ENCODE assay signal across 10 cellular contexts in genomic region chr12:48003226-48004038, GRCh38. TPM values are rescaled to one million over a fixed set of nuclear protein-coding genes. Genes with fewer than 3 reads are reported as not detected.
DNase-seq lines count a peak whose midpoint lies in the region; ATAC-seq and TF ChIP-seq lines count a peak whose summit lies in the region.
"Had no signal": no experiment of that assay in that cellular context is flagged by ENCODE, and none has a peak within 500 bp of the region (broad histone marks: within the 10 kb centered on the region; RNA-seq: fewer than 3 reads in every experiment).

No MANE protein-coding gene starts in this region.

- POLR2A ChIA-PET in activated CD4-positive, alpha-beta memory T cell treated with anti-CD3 and anti-CD28 coated beads, Interleukin-2, amount 10 ng/mL, durations not matched to agents 7 days and 5 days (lab: Charles Lee) = interaction anchor here (0.8 to 1.6 kb wide), 3 partner anchors 13 to 174 kb away, joined by 3 to 6 read pairs (median 4); no protein-coding TSS in a partner anchor

- peaks cover 3 to 47% (median 40%) of the 10 kb centered on the region in 12 donors for H3K4me1 ChIP-seq in heart left ventricle
- H3K4me1 ChIP-seq in tibial nerve = peaks cover 0 to 49% (median 37%) of the 10 kb centered on the region in 4 donors

- TF ChIP-seq POLR2A in heart left ventricle (IDR thresholded peaks at IDR 0.05) (no peak), tibial nerve (IDR thresholded peaks at IDR 0.05) (no peak)

- H3K27ac ChIP-seq in heart left ventricle (no peak overlapping the region), tibial nerve (no peak overlapping the region)

- no peak for DNase-seq in heart left ventricle
- no peak for DNase-seq in left cardiac atrium
- no peak for DNase-seq in activated CD4-positive, alpha-beta memory T cell treated with anti-CD3 and anti-CD28 coated beads, Interleukin-2, amount 10 ng/mL, durations not matched to agents 7 days and 5 days
- no peak for DNase-seq in immature natural killer cell
- no peak for DNase-seq in tibial nerve (ENCODE audit: low spot score in 2 of 2)
- no peak for DNase-seq in ureter (ENCODE audit: low spot score)
- no peak for DNase-seq in COLO829 (ENCODE audit: low spot score)

- H3K4me3 Mint-ChIP-seq in activated CD4-positive, alpha-beta memory T cell treated with anti-CD3 and anti-CD28 coated beads, Interleukin-2, amount 10 ng/mL, durations not matched to agents 7 days and 5 days = peak overlapping the region; percentile 43
- H3K4me3 Mint-ChIP-seq in immature natural killer cell = peak overlapping the region in 4 of 5 donors; percentile 12 to 63 (median 32)

- H3K27me3 ChIP-seq in heart left ventricle (peaks cover 21 to 90% (median 44%) of the 10 kb centered on the region in 9 donors), tibial nerve (peaks cover 0 to 80% of the 10 kb centered on the region in 2 donors)

- H3K36me3 ChIP-seq in heart left ventricle = no peaks in the 10 kb centered on the region
- H3K36me3 ChIP-seq in tibial nerve = no peaks in the 10 kb centered on the region

- H3K27ac Mint-ChIP-seq in activated CD4-positive, alpha-beta memory T cell treated with anti-CD3 and anti-CD28 coated beads, Interleukin-2, amount 10 ng/mL, durations not matched to agents 7 days and 5 days = no peak overlapping the region
- H3K27ac Mint-ChIP-seq in immature natural killer cell = no peak overlapping the region
- H3K27ac Mint-ChIP-seq: activated naive CD4-positive, alpha-beta T cell treated with anti-CD3 and anti-CD28 coated beads, Interleukin-2, amount 50 U/mL, for 72 hours had no signal

- intact Hi-C loops in heart left ventricle (cut with DNase I) = loop anchor here in 2 of 10 donors (5.0 kb wide), 1 partner anchor 41 kb away; the partner anchor contains the start of gene TMEM106C (in 2 of the 2)
- intact Hi-C loops in left cardiac atrium (cut with DNase I) = no loop called here

- TF ChIP-seq EP300 in tibial nerve (IDR thresholded peaks at IDR 0.05) = no peak

- peaks cover 95% of the 10 kb centered on the region for H3K27me3 Mint-ChIP-seq in activated CD4-positive, alpha-beta memory T cell treated with anti-CD3 and anti-CD28 coated beads, Interleukin-2, amount 10 ng/mL, durations not matched to agents 7 days and 5 days
- H3K27me3 Mint-ChIP-seq in immature natural killer cell (ENCODE audit: low read depth in 3 of 3) = peaks cover 28 to 49% (median 37%) of the 10 kb centered on the region in 3 donors

- H3K9me3 ChIP-seq in heart left ventricle (no peaks in the 10 kb centered on the region), tibial nerve (no peaks in the 10 kb centered on the region)

- no peaks in the 10 kb centered on the region for H3K9me3 Mint-ChIP-seq in activated CD4-positive, alpha-beta memory T cell treated with anti-CD3 and anti-CD28 coated beads, Interleukin-2, amount 10 ng/mL, durations not matched to agents 7 days and 5 days
- no peaks in the 10 kb centered on the region for H3K9me3 Mint-ChIP-seq in immature natural killer cell
- H3K9me3 Mint-ChIP-seq: activated naive CD4-positive, alpha-beta T cell treated with anti-CD3 and anti-CD28 coated beads, Interleukin-2, amount 50 U/mL, for 72 hours had no signal

- no peaks in the 10 kb centered on the region for H3K36me3 Mint-ChIP-seq in activated CD4-positive, alpha-beta memory T cell treated with anti-CD3 and anti-CD28 coated beads, Interleukin-2, amount 10 ng/mL, durations not matched to agents 7 days and 5 days (ENCODE audit: low read depth)
- H3K36me3 Mint-ChIP-seq in immature natural killer cell = no peaks in the 10 kb centered on the region

- 6 to 10% (median 7%) methylated on average over 33 to 38 of the region's 38 CpGs for WGBS in heart left ventricle, 4 donors
- WGBS in tibial nerve, 2 donors = 6 to 8% methylated on average over 38 of the region's 38 CpGs

- no peak for TF ChIP-seq CTCF in heart left ventricle (IDR thresholded peaks at IDR 0.05)
- no peak for TF ChIP-seq CTCF in tibial nerve (IDR thresholded peaks at IDR 0.05)

- CTCF ChIA-PET in activated CD4-positive, alpha-beta memory T cell treated with anti-CD3 and anti-CD28 coated beads, Interleukin-2, amount 10 ng/mL, durations not matched to agents 7 days and 5 days (lab: Charles Lee) = interaction anchor here (0.7 kb wide), 1 partner anchor 12 kb away, joined by 4 read pairs; no protein-coding TSS in a partner anchor

- H3K4me3 ChIP-seq in heart left ventricle (peak overlapping the region; percentile 4 to 65 (median 46)), tibial nerve (peak overlapping the region in 3 of 4 donors; percentile 1 to 52 (median 29))

- ATAC-seq in heart left ventricle (no peak), left cardiac atrium (no peak), HG02885 (IDR thresholded peaks at IDR 0.05; ENCODE audit: poor library complexity, unreplicated experiment) (no peak)

- H3K4me1 Mint-ChIP-seq in activated CD4-positive, alpha-beta memory T cell treated with anti-CD3 and anti-CD28 coated beads, Interleukin-2, amount 10 ng/mL, durations not matched to agents 7 days and 5 days = peaks cover 33% of the 10 kb centered on the region
- peaks cover 24 to 39% of the 10 kb centered on the region in 2 donors for H3K4me1 Mint-ChIP-seq in immature natural killer cell

RNA-seq across cellular contexts. Expression of gene COL2A1, which starts 0.8 kb away (rescaled TPM):
- total RNA-seq in heart left ventricle (under 1 TPM in 2 of 9 donors, not detected in 7; 0.05 to 0.39 TPM), left cardiac atrium (not detected), tibial nerve (not detected), ureter (not detected)
- polyA plus RNA-seq in heart left ventricle (under 1 TPM in 1 of 2 donors, not detected in 1; 0.04 TPM), immature natural killer cell (not detected)
- not detected for total RNA-seq in activated CD4-positive, alpha-beta memory T cell treated with anti-CD3 and anti-CD28 coated beads, Interleukin-2, amount 10 ng/mL, durations not matched to agents 7 days and 5 days
- total RNA-seq: activated naive CD4-positive, alpha-beta T cell treated with anti-CD3 and anti-CD28 coated beads, Interleukin-2, amount 50 U/mL, for 72 hours; LHCN-M2 had no signal

RNA-seq across cellular contexts. Expression of gene TMEM106C, which starts 40.0 kb away (rescaled TPM):
- total RNA-seq in heart left ventricle = 10 to 100 TPM; 39.3 to 66.6 (median 50.0) TPM
- 10 to 100 TPM; 23.0 to 63.9 TPM for polyA plus RNA-seq in heart left ventricle
- 10 to 100 TPM; 47.9 to 54.9 TPM for total RNA-seq in left cardiac atrium
- 100 to 1,000 TPM; 139 to 141 TPM for total RNA-seq in activated CD4-positive, alpha-beta memory T cell treated with anti-CD3 and anti-CD28 coated beads, Interleukin-2, amount 10 ng/mL, durations not matched to agents 7 days and 5 days
- 10 to 100 TPM; 56.9 to 73.5 (median 62.6) TPM for polyA plus RNA-seq in immature natural killer cell
- total RNA-seq in tibial nerve = 10 to 100 TPM; 26.9 to 69.7 (median 49.5) TPM
- total RNA-seq in ureter = 39.0 TPM
